In the genomic region with DNA sequence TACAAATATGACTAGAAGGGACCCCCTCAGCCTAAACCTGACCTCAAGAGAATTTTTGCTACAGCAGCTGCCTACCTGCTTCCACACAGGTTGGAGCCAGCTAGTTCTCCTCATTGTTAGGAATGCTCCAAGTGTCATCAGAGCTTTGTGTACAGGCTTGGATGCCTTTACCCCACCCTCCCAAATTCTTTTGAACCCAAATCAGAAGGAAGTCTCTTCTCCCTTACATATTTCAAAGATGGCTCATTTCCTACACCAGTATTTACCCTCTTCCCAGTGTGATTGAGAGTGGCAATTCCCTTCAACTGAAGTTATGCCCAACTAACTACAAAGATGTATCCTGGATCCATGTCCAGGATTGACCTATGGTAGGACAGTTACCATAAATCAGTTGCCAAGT, we compare ENCODE assay signal across 18 cellular contexts.
DNase-seq lines count a peak whose midpoint lies in the region; ATAC-seq and TF ChIP-seq lines count a peak whose summit lies in the region.
"Had no signal": no experiment of that assay in that cellular context is flagged by ENCODE, and none has a peak within 500 bp of the region (broad histone marks: within the 10 kb centered on the region; RNA-seq: fewer than 3 reads in every experiment).

No MANE protein-coding gene starts in this region.

- H3F3A ChIP-seq in GM23248 (ENCODE audit: insufficient read depth) (no peaks in the 10 kb centered on the region), PC-3 (ENCODE audit: low read length, unreplicated experiment) (no peaks in the 10 kb centered on the region)

- CTCF ChIA-PET in PC-3 (lab: Charles Lee) (no interaction called here), HEK293T (lab: Yijun Ruan, JAX) (no interaction called here)

- H3K9ac ChIP-seq in GM23248 (no peak overlapping the region), PC-3 (ENCODE audit: low read length) (peak overlapping the region; percentile 18; the same call in 1 of the 2 replicates)
- H3K9ac ChIP-seq: BLaER1 had no signal

- H3K9me3 ChIP-seq in GM23248 (ENCODE audit: low read depth) (no peaks in the 10 kb centered on the region), PC-3 (ENCODE audit: low read length) (no peaks in the 10 kb centered on the region), psoas muscle (no peaks in the 10 kb centered on the region)
- H3K9me3 ChIP-seq: BLaER1, SJSA1 had no signal

- H3K36me3 ChIP-seq in GM23248 (ENCODE audit: low read depth) (no peaks in the 10 kb centered on the region), PC-3 (ENCODE audit: low read depth, low read length) (no peaks in the 10 kb centered on the region), psoas muscle (ENCODE audit: insufficient read depth in 1 of 2, low read depth in 1 of 2) (no peaks in the 10 kb centered on the region)
- H3K36me3 ChIP-seq: BLaER1, SJSA1 had no signal

- H2AFZ ChIP-seq in GM23248: no peak overlapping the region
- no peak overlapping the region for H2AFZ ChIP-seq in PC-3 (ENCODE audit: low read length)

- H3K27me3 ChIP-seq in GM23248 (replicated peaks; ENCODE audit: insufficient read depth) (no peaks in the 10 kb centered on the region), PC-3 (ENCODE audit: low read length) (no peaks in the 10 kb centered on the region), psoas muscle (ENCODE audit: insufficient read depth in 3 of 3, low read length in 2 of 3) (no peaks in the 10 kb centered on the region)
- H3K27me3 ChIP-seq: BLaER1, SJSA1 had no signal

- no TSS peak for BruUV-seq in PC-3 (replicated peaks; lab: Mats Ljungman, UMichigan)

- peak; percentile 13 for DNase-seq in 8988T
- DNase-seq in GM23248: peak; percentile 2
- DNase-seq in PC-3: peak; percentile 72
- DNase-seq in fibroblast of pulmonary artery (ENCODE audit: low read depth): peak; percentile 6
- no peak for DNase-seq in NCI-H69 (lab: John Stamatoyannopoulos, UW)
- DNase-seq in psoas muscle: no peak
- DNase-seq in HEK293T (ENCODE audit: extremely low spot score): no peak
- DNase-seq in NK-92 treated with Interleukin-12 subunit alpha and Interleukin-12 subunit beta, amount 100 ng/mL, for 24 hours (lab: John Stamatoyannopoulos, UW): no peak
- DNase-seq: CD8-positive, alpha-beta T cell; DMS53; H9; KG1; NCI-H1417 treated with DMSO at 0.1 percent for 48 hours; NCI-H187 treated with DMSO at 0.1 percent for 48 hours; NCI-H2227 treated with DMSO at 0.1 percent for 48 hours; NCI-H524 treated with DMSO at 0.1 percent for 48 hours had no signal

- H3K4me2 ChIP-seq in GM23248 (ENCODE audit: unreplicated experiment) (no peak overlapping the region), PC-3 (ENCODE audit: low read length) (peak overlapping the region; percentile 34; the same call in 1 of the 2 replicates)
- H3K4me2 ChIP-seq: BLaER1 had no signal

- no peaks in the 10 kb centered on the region for H3K9me2 ChIP-seq in GM23248 (ENCODE audit: insufficient read depth)
- H3K9me2 ChIP-seq in PC-3 (replicated peaks; ENCODE audit: low read length): no peaks in the 10 kb centered on the region

- POLR2A ChIA-PET in PC-3 (lab: Charles Lee; ENCODE audit: unreplicated experiment): no interaction called here
- POLR2A ChIA-PET in HEK293T (lab: Yijun Ruan, JAX): no interaction called here

- H3K4me3 ChIP-seq in GM23248 (no peak overlapping the region), PC-3 (ENCODE audit: low read length) (no peak overlapping the region), fibroblast of pulmonary artery (replicated peaks; ENCODE audit: low read depth, low read length) (no peak overlapping the region), psoas muscle (no peak overlapping the region)
- H3K4me3 ChIP-seq: BLaER1, SJSA1 had no signal

- in situ Hi-C loops in GM23248 (cut with MboI): no loop called here

- TF ChIP-seq CTCF in PC-3 (conservative IDR thresholded peaks at IDR 0.05; ENCODE audit: low read depth, low read length): no peak
- TF ChIP-seq CTCF in fibroblast of pulmonary artery (IDR thresholded peaks at IDR 0.05; ENCODE audit: low read length, missing control alignments): no peak
- no peak for TF ChIP-seq CTCF in psoas muscle (IDR thresholded peaks at IDR 0.05)

- H3K27ac ChIP-seq in GM23248 (no peak overlapping the region), PC-3 (ENCODE audit: low read length) (peak overlapping the region; percentile 82), psoas muscle (no peak overlapping the region)
- H3K27ac ChIP-seq: BLaER1, SJSA1 had no signal

- H3K4me1 ChIP-seq in GM23248 (ENCODE audit: insufficient read depth) (peaks cover 7% of the 10 kb centered on the region; the same call in 1 of the 2 replicates), PC-3 (ENCODE audit: insufficient read depth, low read length) (peaks cover 31% of the 10 kb centered on the region), psoas muscle (no peaks in the 10 kb centered on the region)
- H3K4me1 ChIP-seq: BLaER1 had no signal

- intact Hi-C loops in PC-3 (cut with micrococcal nuclease) (loop anchor here (2.0 kb wide), 1 partner anchor 110 kb away; no protein-coding TSS in a partner anchor), psoas muscle (cut with DNase I) (no loop called here)

- no peaks in the 10 kb centered on the region for H3K79me2 ChIP-seq in GM23248 (ENCODE audit: insufficient read depth)
- no peaks in the 10 kb centered on the region for H3K79me2 ChIP-seq in PC-3 (ENCODE audit: low read length)

- peak; percentile 47 for ATAC-seq in PC-3
- ATAC-seq in psoas muscle: no peak
- ATAC-seq: CD8-positive, alpha-beta T cell had no signal

- no peaks in the 10 kb centered on the region; the same call in 1 of the 2 replicates for H4K20me1 ChIP-seq in GM23248 (ENCODE audit: insufficient read depth)
- H4K20me1 ChIP-seq in PC-3 (ENCODE audit: low read length): no peaks in the 10 kb centered on the region
- H4K20me1 ChIP-seq: BLaER1 had no signal

TF ChIP-seq in HEK293T, 16 proteins besides CTCF, POLR2A, EP300 and RAD21:
- TF ChIP-seq ARNT (IDR thresholded peaks at IDR 0.05) (no peak), LEF1 (IDR thresholded peaks at IDR 0.05; ENCODE audit: borderline replicate concordance) (no peak), ZNF384 (IDR thresholded peaks at IDR 0.05) (no peak), FOXK2 (IDR thresholded peaks at IDR 0.05) (no peak), TARDBP (IDR thresholded peaks at IDR 0.05) (no peak), FOXM1 (IDR thresholded peaks at IDR 0.05; ENCODE audit: borderline replicate concordance) (no peak), BHLHE40 (IDR thresholded peaks at IDR 0.05; ENCODE audit: borderline replicate concordance) (no peak), L3MBTL2 (conservative IDR thresholded peaks at IDR 0.05) (no peak), SUZ12 (IDR thresholded peaks at IDR 0.05) (no peak), FOXA1 (IDR thresholded peaks at IDR 0.05) (no peak), NFRKB (IDR thresholded peaks at IDR 0.05) (no peak)

Comparison
In these comparisons a context has a peak if more than half of its experiments do, and no peak if none do; other contexts are left out.
1. DNase-seq: peak in 8988T (single experiment), GM23248 (single experiment), PC-3 (single experiment) and fibroblast of pulmonary artery (single experiment); none in NCI-H69 (single experiment), psoas muscle (0 of 2), HEK293T (single experiment) and NK-92 treated with Interleukin-12 subunit alpha and Interleukin-12 subunit beta, amount 100 ng/mL, for 24 hours (single experiment).